Comparison of ENCODE assay signal across 8 cellular contexts in the genomic region with DNA sequence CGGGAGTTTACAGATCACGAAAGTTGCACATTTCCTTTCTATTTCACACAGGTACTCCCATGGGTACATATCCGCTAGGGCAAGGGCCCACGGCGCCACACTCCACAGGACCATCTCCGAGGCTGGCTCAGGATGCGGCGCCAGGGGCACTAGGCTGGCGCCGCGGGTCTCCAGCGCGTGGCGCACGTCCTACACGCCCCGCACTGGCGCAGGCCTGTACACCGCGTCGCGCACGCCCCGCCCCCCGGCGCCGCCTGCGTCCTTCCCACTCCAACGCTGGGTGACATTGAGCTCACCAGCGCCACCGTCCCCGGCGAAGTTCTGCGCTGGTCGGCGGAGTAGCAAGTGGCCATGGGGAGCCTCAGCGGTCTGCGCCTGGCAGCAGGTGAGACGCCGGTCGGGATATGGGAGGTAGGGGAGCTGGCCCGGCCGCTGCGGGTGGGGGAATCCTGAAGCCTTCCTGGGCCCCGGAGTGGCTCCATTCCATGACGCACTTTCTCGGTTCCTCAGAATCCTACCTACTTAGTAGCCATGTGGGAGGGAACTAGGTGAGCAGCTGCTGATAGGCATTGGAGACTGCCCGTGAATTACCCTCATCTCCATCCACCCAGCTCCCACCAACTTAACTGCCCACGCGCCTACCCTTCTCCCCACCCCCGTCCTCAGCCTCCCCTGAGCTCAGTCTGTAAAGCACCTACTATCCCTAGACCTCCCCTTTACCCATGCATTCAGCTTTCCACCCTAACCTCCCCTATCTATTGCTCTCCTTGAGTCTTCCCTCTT. TPM values are rescaled to one million over a fixed set of nuclear protein-coding genes. Genes with fewer than 3 reads are reported as not detected.
DNase-seq lines count a peak whose midpoint lies in the region; ATAC-seq, FAIRE-seq and TF ChIP-seq lines count a peak whose summit lies in the region.

A gene with protein sequence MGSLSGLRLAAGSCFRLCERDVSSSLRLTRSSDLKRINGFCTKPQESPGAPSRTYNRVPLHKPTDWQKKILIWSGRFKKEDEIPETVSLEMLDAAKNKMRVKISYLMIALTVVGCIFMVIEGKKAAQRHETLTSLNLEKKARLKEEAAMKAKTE (plus strand): TSS at position 268 of the 783 bp plus-strand sequence. CDS start 84 bp downstream, at position 352.

- H2AK5ac ChIP-seq in H1 (ENCODE audit: low read depth, low read length) = no peak within 1 kb of the TSS

- peak within 1 kb of the TSS; percentile 80 for H3K27ac ChIP-seq in H1 (ENCODE audit: low read depth, low read length)

- no peak within 1 kb of the TSS for H3K23ac ChIP-seq in H1 (ENCODE audit: insufficient read length)

- peak within 1 kb of the TSS; percentile 90 for H2AFZ ChIP-seq in H1 (ENCODE audit: low read length)

- H4K91ac ChIP-seq in H1 (replicated peaks; ENCODE audit: insufficient read length, low read length) = peak within 1 kb of the TSS; percentile 84

- H3K4me1 Mint-ChIP-seq in Caco-2 (ENCODE audit: low read depth, unreplicated experiment) = no peaks in the 10 kb centered on the region

- H3K9me3 ChIP-seq in Caco-2 (no peaks in the 10 kb centered on the region), H1 (ENCODE audit: insufficient read depth in 2 of 2, low read depth in 1 of 2, low read length in 1 of 2) (no peaks in the 10 kb centered on the region)

- peak; percentile 21 to 23; a peak in 2 of 4 replicates for TF ChIP-seq RAD21 in H1 (IDR thresholded peaks at IDR 0.05 in 1 of 2, conservative IDR thresholded peaks at IDR 0.05 in 1 of 2; ENCODE audit: low read depth in 2 of 2, low read length in 2 of 2)

- H3K27ac Mint-ChIP-seq in Caco-2 (ENCODE audit: unreplicated experiment) = peak within 1 kb of the TSS; percentile 95

- no peak within 1 kb of the TSS for H2BK15ac ChIP-seq in H1 (ENCODE audit: low read length)

- CTCF ChIA-PET in Caco-2 (lab: Charles Lee) = interaction anchor here (0.6 to 2.2 kb wide), 15 partner anchors 9 to 837 kb away, joined by 3 to 40 read pairs (median 4); partner anchors contain the start of gene WDR5B
- CTCF ChIA-PET in H1 (lab: Charles Lee; ENCODE audit: partially characterized antibody) = interaction anchor here (0.7 to 3.2 kb wide), 13 partner anchors 9 to 576 kb away, joined by 3 to 19 read pairs (median 3); partner anchors contain the start of gene WDR5B

- peak within 1 kb of the TSS; percentile 85 for H3K4me2 ChIP-seq in H1 (ENCODE audit: insufficient read depth in 1 of 2, low read depth in 2 of 2, low read length in 2 of 2)

- no peak within 1 kb of the TSS for H3K14ac ChIP-seq in H1 (ENCODE audit: insufficient read length)

- no peaks in the 10 kb centered on the region for H4K20me1 ChIP-seq in H1 (replicated peaks in 1 of 2; ENCODE audit: control insufficient read depth in 1 of 2, insufficient read depth in 2 of 2, low read length in 2 of 2)

- H3K36me3 Mint-ChIP-seq in Caco-2 (ENCODE audit: insufficient read depth, unreplicated experiment) = peaks cover 9% of the 10 kb centered on the region

- no peaks in the 10 kb centered on the region for H3K9me3 Mint-ChIP-seq in Caco-2 (ENCODE audit: unreplicated experiment)

- peak within 1 kb of the TSS; percentile 99 for H4K8ac ChIP-seq in H1 (ENCODE audit: extremely low read depth, insufficient read depth, low read length)

- H3K27me3 ChIP-seq in Caco-2 (replicated peaks; ENCODE audit: control insufficient read depth, insufficient read depth, low read length) = no peaks in the 10 kb centered on the region
- H3K27me3 ChIP-seq in H1 (replicated peaks in 1 of 4; ENCODE audit: control insufficient read depth in 3 of 4, extremely low read depth in 1 of 4, insufficient read depth in 3 of 4, low read length in 3 of 4) = no peaks in the 10 kb centered on the region

- H3K79me1 ChIP-seq in H1 (ENCODE audit: low read depth, low read length) = no peaks in the 10 kb centered on the region; the same call in 1 of the 2 replicates

- TF ChIP-seq POLR2A in H1 (IDR thresholded peaks at IDR 0.05; ENCODE audit: control extremely low read depth in 1 of 2, low read depth in 2 of 2, low read length in 2 of 2) = peak in 1 of 2 experiments; percentile 79; a peak in 1 of 3 replicates

- H3K9ac ChIP-seq in H1 (replicated peaks in 1 of 4; ENCODE audit: extremely low read depth in 1 of 4, low read depth in 3 of 4, low read length in 3 of 4) = peak within 1 kb of the TSS; percentile 86 to 96 (median 90)

- H2BK12ac ChIP-seq in H1 (ENCODE audit: low read depth, low read length) = no peak within 1 kb of the TSS; the same call in 1 of the 2 replicates

- peak within 1 kb of the TSS; percentile 98 for H4K5ac ChIP-seq in H1 (ENCODE audit: insufficient read length, low read depth, low read length)

- peak within 1 kb of the TSS; percentile 76 for H2BK5ac ChIP-seq in H1 (ENCODE audit: low read depth, low read length)

- H3K23me2 ChIP-seq in H1 (ENCODE audit: low read depth, low read length) = peaks cover 11% of the 10 kb centered on the region

- POLR2A ChIA-PET in Caco-2 (lab: Charles Lee) = interaction anchor here (0.5 to 2.7 kb wide), 11 partner anchors 9 to 683 kb away, joined by 3 to 19 read pairs (median 5); partner anchors contain the start of genes DTX3L, KPNA1, PARP9 and PDIA5
- POLR2A ChIA-PET in H1 (lab: Charles Lee; ENCODE audit: partially characterized antibody) = interaction anchor here (0.6 to 3.2 kb wide), 12 partner anchors 9 to 1339 kb away, joined by 3 to 29 read pairs (median 4); partner anchors contain the start of genes KPNA1 and WDR5B

- no peaks in the 10 kb centered on the region for H3K27me3 Mint-ChIP-seq in Caco-2 (ENCODE audit: insufficient read depth, unreplicated experiment)

- H3K4me3 Mint-ChIP-seq in Caco-2 (ENCODE audit: unreplicated experiment) = peak within 1 kb of the TSS; percentile 97

- WGBS in H1 (ENCODE audit: extremely low coverage in 1 of 2, insufficient coverage in 1 of 2, insufficient read length in 1 of 2, insufficient replicate concordance in 2 of 2, low coverage in 1 of 2, low lambda C conversion rate in 2 of 2, missing lambda C conversion rate in 1 of 2), 2 experiments = 2% methylated on average over 37 of the region's 51 CpGs; no CpG with 5 or more reads in 1 of the 2 experiments

- peak within 1 kb of the TSS; percentile 77 for H3K4me3 ChIP-seq in Caco-2 (ENCODE audit: low read depth, low read length)
- peak within 1 kb of the TSS; percentile 78 to 96 (median 94) for H3K4me3 ChIP-seq in H1 (ENCODE audit: extremely low read depth in 1 of 4, insufficient read depth in 2 of 4, low read depth in 3 of 4, low read length in 4 of 4)

- no peak for TF ChIP-seq EP300 in H1 (IDR thresholded peaks at IDR 0.05; ENCODE audit: borderline replicate concordance in 1 of 2, low read depth in 2 of 2, low read length in 2 of 2)

- H3K56ac ChIP-seq in H1 (replicated peaks; ENCODE audit: insufficient read length, low read depth, low read length) = peak within 1 kb of the TSS; percentile 74

- no TSS peak for BruUV-seq in Caco-2 (replicated peaks; lab: Mats Ljungman, UMichigan)

- DNase-seq in Caco-2 (peak; percentile 95 to 97), HTR-8/SVneo (ENCODE audit: insufficient read length, low spot score) (peak; percentile 82), NOMO-1 treated with DMSO at 0.1 percent for 48 hours (lab: John Stamatoyannopoulos, UW; ENCODE audit: unreplicated experiment) (peak; percentile 93), H1 (ENCODE audit: low read depth in 1 of 2, low spot score in 2 of 2) (peak; percentile 84 to 92), mesenteric fat pad (ENCODE audit: low spot score) (peak; percentile 98)
- DNase-seq in activated CD8-positive, alpha-beta memory T cell treated with anti-CD3 and anti-CD28 coated beads for 48 hours (ENCODE audit: low read depth in 2 of 3, low spot score in 2 of 3) = peak; percentile 85 to 88 (median 88)
- peak; percentile 85 for DNase-seq in stimulated activated CD8-positive, alpha-beta memory T cell treated with anti-CD3 and anti-CD28 coated beads, Interleukin-15, amount 100 ng/mL, for 4 hours (ENCODE audit: low read depth in 2 of 2)

- TF ChIP-seq CTCF in Caco-2 (IDR thresholded peaks at IDR 0.05; ENCODE audit: insufficient read depth in 1 of 2, low read depth in 1 of 2, low read length in 1 of 2, severe bottlenecking in 1 of 2, unreplicated experiment in 1 of 2) (peak; percentile 42 to 74), H1 (IDR thresholded peaks at IDR 0.05; ENCODE audit: control extremely low read depth in 1 of 3, insufficient read depth in 1 of 3, low read depth in 1 of 3, low read length in 3 of 3) (peak; percentile 52 to 70 (median 53))

- H2BK120ac ChIP-seq in H1 (replicated peaks; ENCODE audit: low read depth, low read length) = no peak within 1 kb of the TSS

- intact Hi-C loops in Caco-2 (cut with micrococcal nuclease; ENCODE audit: unreplicated experiment) = loop anchor here (1.0 to 5.0 kb wide), 6 partner anchors 19 to 837 kb away; partner anchors contain the start of genes POLQ, SEMA5B and WDR5B

- FAIRE-seq in HTR-8/SVneo (lab: Jason Lieb, UNC) (peak; percentile 96), H1 (lab: Jason Lieb, UNC) (no peak)

- H3K4ac ChIP-seq in H1 (replicated peaks; ENCODE audit: insufficient read length, low read depth, low read length) = peak within 1 kb of the TSS; percentile 88

- ATAC-seq in GM21367 (IDR thresholded peaks at IDR 0.05; ENCODE audit: unreplicated experiment) = peak; percentile 87

- peaks cover 7% of the 10 kb centered on the region; the same call in 1 of the 2 replicates for H3K4me1 ChIP-seq in Caco-2
- H3K4me1 ChIP-seq in H1 (replicated peaks in 1 of 4; ENCODE audit: control insufficient read depth in 3 of 4, insufficient read depth in 4 of 4, low read length in 3 of 4) = peaks cover 0 to 6% (median 3%) of the 10 kb centered on the region in 4 experiments; a peak in 4 of 7 replicates

- peak within 1 kb of the TSS; percentile 88 for H3K18ac ChIP-seq in H1 (ENCODE audit: extremely low read depth, low read length)

- peaks cover 3 to 71% of the 10 kb centered on the region in 2 experiments; a peak in 3 of 4 replicates for H3K79me2 ChIP-seq in H1 (ENCODE audit: control insufficient read depth in 1 of 2, insufficient read depth in 2 of 2, low read length in 2 of 2)

- H2BK20ac ChIP-seq in H1 (ENCODE audit: low read length) = no peak within 1 kb of the TSS

- H3K36me3 ChIP-seq in Caco-2 (ENCODE audit: control insufficient read depth, insufficient read depth, low read length) = peaks cover 1% of the 10 kb centered on the region; the same call in 1 of the 2 replicates
- H3K36me3 ChIP-seq in H1 (ENCODE audit: control insufficient read depth in 2 of 4, insufficient read depth in 4 of 4, low read length in 3 of 4) = peaks cover 0 to 7% (median 1%) of the 10 kb centered on the region in 4 experiments; a peak in 2 of 8 replicates

RNA-seq across cellular contexts. Expression of the gene that starts here (rescaled TPM):
- total RNA-seq in Caco-2 (2022) = 35.8 and 37.4 TPM in 2 replicates
- 54.1 and 59.7 TPM in 2 replicates for total RNA-seq in H1 (2021; fragmentation: NEBNext Ultra II Directional; extraction: Animal tissue kit (Norgen Biotek cat#: 25700))
- 21.0 and 38.2 TPM in 2 replicates for polyA plus RNA-seq in H1 (2011; rRNA removed)
- 50.4 TPM for polyA plus RNA-seq in H1 (2011; cell fraction: cytosol; rRNA removed)
- 23.6 TPM for polyA plus RNA-seq in H1 (2011; cell fraction: nucleus; rRNA removed)
- polyA plus RNA-seq in H1 (2012, experiment 1 of 2) = 78.5 to 108 TPM (median 96.7 TPM) in 4 replicates
- polyA plus RNA-seq in H1 (2012, experiment 2 of 2) = 10.2 TPM
- 45.3 TPM for polyA plus RNA-seq in H1 (2013, experiment 1 of 2)
- polyA plus RNA-seq in H1 (2013, experiment 2 of 2) = 43.4 TPM
- 18.2 and 21.0 TPM in 2 replicates for polyA minus RNA-seq in H1 (2011; rRNA and poly(A)+ RNA removed)
- 15.2 TPM for polyA minus RNA-seq in H1 (2011; cell fraction: cytosol; rRNA and poly(A)+ RNA removed)
- 12.5 TPM for polyA minus RNA-seq in H1 (2011; cell fraction: nucleus; rRNA and poly(A)+ RNA removed)
- total RNA-seq in mesenteric fat pad = 29.1 TPM

Comparison
In these comparisons a context has a peak if more than half of its experiments do, and no peak if none do; other contexts are left out.
1. Peak in every context shown above with its lines: DNase-seq, ATAC-seq, H3K4me3 ChIP-seq and H3K27ac ChIP-seq.